Comparison of ENCODE assay signal across 11 cellular contexts in the genomic region with DNA sequence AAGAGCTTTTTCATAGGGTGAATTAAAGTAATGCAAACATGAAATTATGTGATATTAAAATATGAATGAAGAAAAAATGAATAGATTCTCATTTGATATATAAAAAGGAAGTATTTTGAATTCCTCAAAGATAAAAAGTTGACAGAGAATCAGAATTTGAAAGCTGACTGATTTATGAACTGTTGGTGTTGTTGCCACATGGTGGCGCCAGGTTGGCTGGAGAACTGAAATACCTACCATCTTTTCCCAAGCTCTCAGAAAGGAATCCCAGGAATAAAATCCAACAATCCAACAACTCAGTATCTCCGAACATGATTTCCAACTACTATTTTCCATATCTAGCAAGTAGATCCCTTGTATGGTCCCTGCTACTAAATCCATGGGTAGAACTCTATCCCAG. TPM values are rescaled to one million over a fixed set of nuclear protein-coding genes. Genes with fewer than 3 reads are reported as not detected.
A peak's percentile ranks its signal among the peaks of the same experiment; 100 is the strongest.
DNase-seq lines count a peak whose midpoint lies in the region; ATAC-seq, FAIRE-seq and TF ChIP-seq lines count a peak whose summit lies in the region.
"Had no signal": no experiment of that assay in that cellular context is flagged by ENCODE, and none has a peak within 500 bp of the region (broad histone marks: within the 10 kb centered on the region; RNA-seq: fewer than 3 reads in every experiment).

No MANE protein-coding gene starts in this region.

- no peaks in the 10 kb centered on the region for H3K9me3 ChIP-seq in GM23248 (ENCODE audit: low read depth)
- no peaks in the 10 kb centered on the region for H3K9me3 ChIP-seq in astrocyte (ENCODE audit: insufficient read depth, low read depth, low read length)

- WGBS in GM23248 (ENCODE audit: low coverage in 1 of 2, low lambda C conversion rate in 2 of 2, missing lambda C conversion rate in 2 of 2), 2 experiments: 19 to 22% methylated on average over 2 of the region's 2 CpGs

- no peak overlapping the region for H3K4me2 ChIP-seq in GM23248 (ENCODE audit: unreplicated experiment)
- H3K4me2 ChIP-seq in astrocyte (ENCODE audit: low read length): no peak overlapping the region

- H3K27ac ChIP-seq in C4-2B: no peak overlapping the region
- no peak overlapping the region for H3K27ac ChIP-seq in GM23248
- H3K27ac ChIP-seq in astrocyte (ENCODE audit: low read depth, low read length): no peak overlapping the region

- H3K4me1 ChIP-seq in GM23248 (ENCODE audit: insufficient read depth) (no peaks in the 10 kb centered on the region), astrocyte (ENCODE audit: insufficient read depth, low read length) (peaks cover 11% of the 10 kb centered on the region)

- H3K4me3 ChIP-seq in GM23248 (no peak overlapping the region), astrocyte (ENCODE audit: insufficient read depth, low read depth, low read length) (no peak overlapping the region)

- no peaks in the 10 kb centered on the region for H4K20me1 ChIP-seq in GM23248 (ENCODE audit: insufficient read depth)
- H4K20me1 ChIP-seq in astrocyte (ENCODE audit: insufficient read depth, low read length): no peaks in the 10 kb centered on the region

- H3F3A ChIP-seq in GM23248 (ENCODE audit: insufficient read depth): no peaks in the 10 kb centered on the region

- H3K4me1 Mint-ChIP-seq in astrocyte (ENCODE audit: low read depth, unreplicated experiment): peaks cover 4% of the 10 kb centered on the region

- peaks cover 51% of the 10 kb centered on the region for H3K27me3 Mint-ChIP-seq in astrocyte (ENCODE audit: low read depth, unreplicated experiment)

- H3K4me3 Mint-ChIP-seq in astrocyte (ENCODE audit: unreplicated experiment): no peak overlapping the region
- H3K4me3 Mint-ChIP-seq: activated CD4-positive, alpha-beta T cell treated with anti-CD3 and anti-CD28 coated beads, Interleukin-2, amount 10 ng/mL, durations not matched to agents 7 days and 5 days had no signal

- in situ Hi-C loops in GM23248 (cut with MboI): no loop called here

- no peak overlapping the region for H2AFZ ChIP-seq in GM23248
- H2AFZ ChIP-seq in astrocyte (ENCODE audit: low read depth, low read length): no peak overlapping the region

- H3K9me2 ChIP-seq in GM23248 (ENCODE audit: insufficient read depth): no peaks in the 10 kb centered on the region

- H3K79me2 ChIP-seq in GM23248 (ENCODE audit: insufficient read depth) (no peaks in the 10 kb centered on the region), astrocyte (ENCODE audit: insufficient read depth, low read length) (no peaks in the 10 kb centered on the region)

- no peak for FAIRE-seq in astrocyte (lab: Jason Lieb, UNC)

- H3K36me3 ChIP-seq in GM23248 (ENCODE audit: low read depth): no peaks in the 10 kb centered on the region
- no peaks in the 10 kb centered on the region for H3K36me3 ChIP-seq in astrocyte (ENCODE audit: insufficient read depth, low read length)

- peak; percentile 9 for DNase-seq in GM23248
- no peak for DNase-seq in astrocyte (ENCODE audit: low read depth)
- peak; percentile 13 for DNase-seq in left kidney (ENCODE audit: low read depth, low spot score)
- DNase-seq in NCI-H187 (lab: John Stamatoyannopoulos, UW): no peak
- no peak for DNase-seq in activated CD4-positive, alpha-beta T cell treated with anti-CD3 and anti-CD28 coated beads for 1 hour
- no peak for DNase-seq in stimulated activated CD4-positive, alpha-beta T cell treated with anti-CD3 and anti-CD28 coated beads, Interleukin-2, amount 100 ng/mL, for 48 hours
- DNase-seq: activated CD4-positive, alpha-beta T cell treated with anti-CD3 and anti-CD28 coated beads, Interleukin-2, amount 10 ng/mL, durations not matched to agents 7 days and 5 days; NCI-H2171 treated with DMSO at 0.1 percent for 48 hours had no signal

- no peaks in the 10 kb centered on the region for H3K36me3 Mint-ChIP-seq in astrocyte (ENCODE audit: low read depth, unreplicated experiment)

- H3K9ac ChIP-seq in GM23248 (no peak overlapping the region), astrocyte (ENCODE audit: low read length) (no peak overlapping the region)

- ATAC-seq in GM18498 (IDR thresholded peaks at IDR 0.05; ENCODE audit: unreplicated experiment): no peak
- ATAC-seq: left lobe of liver had no signal

- H3K27me3 ChIP-seq in GM23248 (replicated peaks; ENCODE audit: insufficient read depth): peaks cover 50% of the 10 kb centered on the region
- peaks cover 41% of the 10 kb centered on the region for H3K27me3 ChIP-seq in astrocyte (ENCODE audit: insufficient read depth, low read length)

- H3K27ac Mint-ChIP-seq in astrocyte (ENCODE audit: unreplicated experiment): no peak overlapping the region
- H3K27ac Mint-ChIP-seq: activated CD4-positive, alpha-beta T cell treated with anti-CD3 and anti-CD28 coated beads, Interleukin-2, amount 10 ng/mL, durations not matched to agents 7 days and 5 days had no signal

- peak; percentile 64 for TF ChIP-seq CTCF in C4-2B (conservative IDR thresholded peaks at IDR 0.05)
- TF ChIP-seq CTCF in astrocyte (IDR thresholded peaks at IDR 0.05; ENCODE audit: insufficient read depth, low read depth, low read length): peak; percentile 17

- no peaks in the 10 kb centered on the region for H3K9me3 Mint-ChIP-seq in astrocyte (ENCODE audit: unreplicated experiment)
- H3K9me3 Mint-ChIP-seq: activated CD4-positive, alpha-beta T cell treated with anti-CD3 and anti-CD28 coated beads, Interleukin-2, amount 10 ng/mL, durations not matched to agents 7 days and 5 days had no signal

RNA-seq across cellular contexts. Expression of gene MYRIP, which starts 3.1 kb away (rescaled TPM):
- total RNA-seq in GM23248 (2014; rRNA removed; shearing (Covaris generic)): 0.32 TPM in 1 of 2 replicates, not detected in the other
- polyA plus RNA-seq in GM23248 (2016; fragmentation: Nextera tagmentation; extraction: Ambion mirVana): 0.11 TPM in 1 of 2 replicates, not detected in the other
- total RNA-seq in astrocyte: 0.07 TPM in 1 of 2 replicates, not detected in the other
- total RNA-seq: activated CD4-positive, alpha-beta T cell treated with anti-CD3 and anti-CD28 coated beads, Interleukin-2, amount 10 ng/mL, durations not matched to agents 7 days and 5 days had no signal

Comparison
In these comparisons a context has a peak if more than half of its experiments do, and no peak if none do; other contexts are left out.
1. DNase-seq: peak in GM23248 (single experiment) and left kidney (single experiment); none in astrocyte (single experiment), NCI-H187 (0 of 2), activated CD4-positive, alpha-beta T cell treated with anti-CD3 and anti-CD28 coated beads for 1 hour (single experiment) and stimulated activated CD4-positive, alpha-beta T cell treated with anti-CD3 and anti-CD28 coated beads, Interleukin-2, amount 100 ng/mL, for 48 hours (0 of 2).